Comparison of ENCODE assay signal across 13 cellular contexts in the genomic region with DNA sequence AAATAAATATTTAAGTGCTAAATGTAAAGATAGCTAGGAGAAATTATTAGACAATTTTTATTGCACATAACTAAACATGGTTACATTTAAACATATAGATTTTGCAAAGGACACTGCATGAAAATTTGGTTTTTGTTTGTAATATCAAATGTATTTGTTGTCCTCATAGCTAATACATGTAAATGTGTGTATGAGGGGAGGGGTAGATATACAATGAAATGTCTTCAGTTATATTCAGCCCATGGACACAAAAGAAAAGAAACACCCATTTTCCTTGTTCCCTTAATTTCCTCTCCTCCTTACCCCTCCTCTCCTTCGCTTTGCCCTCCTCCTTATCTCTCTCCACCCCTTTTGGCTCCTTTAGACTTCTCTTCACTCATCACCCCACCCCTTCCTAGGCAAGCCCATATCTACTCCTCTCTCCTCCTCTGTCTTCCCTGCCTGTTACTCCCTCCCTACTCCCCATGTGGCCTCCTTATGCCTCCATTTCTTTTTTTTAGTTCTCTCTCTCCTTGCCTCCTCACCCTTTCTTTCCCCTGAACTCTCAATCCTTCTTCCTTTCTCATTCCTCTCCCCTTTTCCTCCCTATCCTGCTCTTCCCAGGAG. TPM values are rescaled to one million over a fixed set of nuclear protein-coding genes. Genes with fewer than 3 reads are reported as not detected.
DNase-seq lines count a peak whose midpoint lies in the region; TF ChIP-seq lines count a peak whose summit lies in the region.
"Had no signal": no experiment of that assay in that cellular context is flagged by ENCODE, and none has a peak within 500 bp of the region (broad histone marks: within the 10 kb centered on the region; RNA-seq: fewer than 3 reads in every experiment).

No MANE protein-coding gene starts in this region.

- peaks cover 0 to 56% (median 19%) of the 10 kb centered on the region in 4 donors for H3K4me1 ChIP-seq in sigmoid colon

- TF ChIP-seq EP300 in sigmoid colon (IDR thresholded peaks at IDR 0.05) = no peak

- H3K27ac ChIP-seq in sigmoid colon = peak overlapping the region; percentile 80 to 91 (median 86)

- no peak for TF ChIP-seq CTCF in sigmoid colon (IDR thresholded peaks at IDR 0.05)

- intact Hi-C loops in sigmoid colon (cut with DNase I) = loop anchor here (2.0 to 5.0 kb wide), 4 partner anchors 78 to 683 kb away; no protein-coding TSS in a partner anchor

- peak in 1 of 2 donors; percentile 61 for TF ChIP-seq POLR2A in sigmoid colon (IDR thresholded peaks at IDR 0.05)

- WGBS in sigmoid colon, 2 donors = 42 to 57% methylated on average over 1 of the region's 1 CpG

- H3K27me3 ChIP-seq in sigmoid colon = no peaks in the 10 kb centered on the region

- H3K36me3 ChIP-seq in sigmoid colon = no peaks in the 10 kb centered on the region
- H3K36me3 ChIP-seq: HAP-1 had no signal

- peak overlapping the region; percentile 38 to 62 (median 54) for H3K4me3 ChIP-seq in sigmoid colon
- H3K4me3 ChIP-seq: HAP-1 had no signal

- peak; percentile 92 for DNase-seq in EL
- peak; percentile 87 for DNase-seq in amniotic stem cell (lab: John Stamatoyannopoulos, UW)
- peak; percentile 4 for DNase-seq in iPS-NIHi11 (ENCODE audit: low spot score)
- peak; percentile 86 for DNase-seq in sigmoid colon
- no peak for DNase-seq in pons (ENCODE audit: low spot score)
- DNase-seq in stimulated activated CD4-positive, alpha-beta T cell treated with anti-CD3 and anti-CD28 coated beads, Interleukin-4, amount 100 ng/mL, for 1 hour = no peak
- no peak for DNase-seq in NCI-H2107 treated with DMSO at 0.1 percent for 48 hours (lab: John Stamatoyannopoulos, UW; ENCODE audit: unreplicated experiment)
- DNase-seq in T-helper 2 cell = no peak
- DNase-seq: activated naive CD8-positive, alpha-beta T cell treated with anti-CD3 and anti-CD28 coated beads, Interleukin-2, amount 10 ng/mL, durations not matched to agents 7 days and 5 days; DND-41; naive thymus-derived CD4-positive, alpha-beta T cell had no signal

- H3K9me3 ChIP-seq in sigmoid colon = no peaks in the 10 kb centered on the region
- H3K9me3 ChIP-seq: HAP-1 had no signal

RNA-seq across cellular contexts. Expression of a gene that starts 1.4 kb away (rescaled TPM):
- total RNA-seq in sigmoid colon = 1,000 to 10,000 TPM in 1 of 4 donors, 100 to 1,000 TPM in 3; 183 to 1,567 (median 438) TPM
- polyA plus RNA-seq in sigmoid colon = 100 to 1,000 TPM in 1 of 3 donors, 10 to 100 TPM in 2; 29.1 to 294 (median 34.8) TPM
- total RNA-seq: activated naive CD8-positive, alpha-beta T cell treated with anti-CD3 and anti-CD28 coated beads, Interleukin-2, amount 10 ng/mL, durations not matched to agents 7 days and 5 days; MCF 10A had no signal
- polyA plus RNA-seq: naive thymus-derived CD4-positive, alpha-beta T cell had no signal

Comparison
In these comparisons a context has a peak if more than half of its experiments do, and no peak if none do; other contexts are left out.
1. DNase-seq: peak in EL (single experiment), amniotic stem cell (single experiment), iPS-NIHi11 (single experiment) and sigmoid colon (single experiment); none in pons (single experiment), stimulated activated CD4-positive, alpha-beta T cell treated with anti-CD3 and anti-CD28 coated beads, Interleukin-4, amount 100 ng/mL, for 1 hour (single experiment), NCI-H2107 treated with DMSO at 0.1 percent for 48 hours (single experiment) and T-helper 2 cell (0 of 5).